ENCODE assay signal across 11 cellular contexts in genomic region chr9:35835216-35835604, GRCh38. TPM values are rescaled to one million over a fixed set of nuclear protein-coding genes. Genes with fewer than 3 reads are reported as not detected.
A peak's percentile ranks its signal among the peaks of the same experiment; 100 is the strongest.
DNase-seq lines count a peak whose midpoint lies in the region; ATAC-seq and TF ChIP-seq lines count a peak whose summit lies in the region.
"Had no signal": no experiment of that assay in that cellular context is flagged by ENCODE, and none has a peak within 500 bp of the region (broad histone marks: within the 10 kb centered on the region; RNA-seq: fewer than 3 reads in every experiment).

No MANE protein-coding gene starts in this region.

- peaks cover 0 to under 1% of the 10 kb centered on the region in 2 donors for H3K4me1 ChIP-seq in naive thymus-derived CD4-positive, alpha-beta T cell (ENCODE audit: control insufficient read depth in 2 of 2, insufficient read depth in 2 of 2, low read length in 2 of 2)
- H3K4me1 ChIP-seq in Caco-2 = peaks cover 14% of the 10 kb centered on the region

- ATAC-seq in naive thymus-derived CD4-positive, alpha-beta T cell = peak; percentile 21
- no peak for ATAC-seq in HG02759 (IDR thresholded peaks at IDR 0.05; ENCODE audit: unreplicated experiment)

- H3K36me3 Mint-ChIP-seq in HFFc6 (ENCODE audit: low read depth) = no peaks in the 10 kb centered on the region; the same call in 1 of the 2 replicates
- H3K36me3 Mint-ChIP-seq in naive thymus-derived CD4-positive, alpha-beta T cell = no peaks in the 10 kb centered on the region
- H3K36me3 Mint-ChIP-seq in Caco-2 (ENCODE audit: insufficient read depth, unreplicated experiment) = peaks cover 7% of the 10 kb centered on the region
- H3K36me3 Mint-ChIP-seq: activated naive CD8-positive, alpha-beta T cell had no signal

- H3K27ac Mint-ChIP-seq in HFFc6 (no peak overlapping the region), Caco-2 (ENCODE audit: unreplicated experiment) (no peak overlapping the region)
- H3K27ac Mint-ChIP-seq in naive thymus-derived CD4-positive, alpha-beta T cell = no peak overlapping the region
- H3K27ac Mint-ChIP-seq: activated naive CD8-positive, alpha-beta T cell had no signal

- H3K9me3 Mint-ChIP-seq in HFFc6 (no peaks in the 10 kb centered on the region), Caco-2 (ENCODE audit: unreplicated experiment) (no peaks in the 10 kb centered on the region)
- H3K9me3 Mint-ChIP-seq in naive thymus-derived CD4-positive, alpha-beta T cell = no peaks in the 10 kb centered on the region

- H3K27ac ChIP-seq in brain microvascular endothelial cell = no peak overlapping the region
- H3K27ac ChIP-seq in naive thymus-derived CD4-positive, alpha-beta T cell (ENCODE audit: low read depth, low read length) = no peak overlapping the region

- POLR2A ChIA-PET in naive thymus-derived CD4-positive, alpha-beta T cell (lab: Charles Lee) = no interaction called here
- POLR2A ChIA-PET in Caco-2 (lab: Charles Lee) = no interaction called here

- no peaks in the 10 kb centered on the region for H3K36me3 ChIP-seq in brain microvascular endothelial cell (replicated peaks)
- peaks cover 0 to 3% (median 0%) of the 10 kb centered on the region in 3 experiments for H3K36me3 ChIP-seq in naive thymus-derived CD4-positive, alpha-beta T cell (ENCODE audit: control insufficient read depth in 2 of 3, insufficient read depth in 3 of 3, low read length in 3 of 3)
- peaks cover 3% of the 10 kb centered on the region; the same call in 1 of the 2 replicates for H3K36me3 ChIP-seq in Caco-2 (ENCODE audit: control insufficient read depth, insufficient read depth, low read length)

- no peaks in the 10 kb centered on the region for H3K9me3 ChIP-seq in naive thymus-derived CD4-positive, alpha-beta T cell (ENCODE audit: control insufficient read depth in 2 of 3, low read length in 3 of 3)
- H3K9me3 ChIP-seq in Caco-2 = no peaks in the 10 kb centered on the region

- in situ Hi-C loops in brain microvascular endothelial cell (cut with HindIII; ENCODE audit: low pct_ligation_motif_present, low sequenced_read_pairs) = no loop called here

- H3K4me3 Mint-ChIP-seq in HFFc6 (no peak overlapping the region), Caco-2 (ENCODE audit: unreplicated experiment) (no peak overlapping the region)
- no peak overlapping the region for H3K4me3 Mint-ChIP-seq in naive thymus-derived CD4-positive, alpha-beta T cell
- H3K4me3 Mint-ChIP-seq: activated naive CD8-positive, alpha-beta T cell had no signal

- CTCF ChIA-PET in naive thymus-derived CD4-positive, alpha-beta T cell (lab: Charles Lee) = interaction anchor here (0.6 to 1.0 kb wide), 2 partner anchors 9 to 1384 kb away, joined by 3 read pairs; no protein-coding TSS in a partner anchor
- CTCF ChIA-PET in Caco-2 (lab: Charles Lee) = interaction anchor here (0.9 to 2.1 kb wide), 6 partner anchors 9 to 70 kb away, joined by 3 to 8 read pairs (median 4); partner anchors contain the start of gene SPAG8

- peak; percentile 23 for DNase-seq in ELF-1 (ENCODE audit: low read depth, low spot score)
- DNase-seq in HFFc6 = no peak
- no peak for DNase-seq in brain microvascular endothelial cell
- DNase-seq in naive thymus-derived CD4-positive, alpha-beta T cell = no peak
- DNase-seq in Caco-2 = no peak
- DNase-seq in activated gamma-delta T cell (lab: John Stamatoyannopoulos, UW) = no peak
- DNase-seq in putamen (ENCODE audit: low spot score) = no peak
- DNase-seq: glutamatergic neuron had no signal

- H3K27me3 ChIP-seq in brain microvascular endothelial cell (replicated peaks) = no peaks in the 10 kb centered on the region
- no peaks in the 10 kb centered on the region for H3K27me3 ChIP-seq in naive thymus-derived CD4-positive, alpha-beta T cell (ENCODE audit: control insufficient read depth in 2 of 2, insufficient read depth in 2 of 2, low read length in 2 of 2)
- no peaks in the 10 kb centered on the region for H3K27me3 ChIP-seq in Caco-2 (replicated peaks; ENCODE audit: control insufficient read depth, insufficient read depth, low read length)

- TF ChIP-seq CTCF in HFFc6 (IDR thresholded peaks at IDR 0.05) = peak; percentile 66
- TF ChIP-seq CTCF in brain microvascular endothelial cell (IDR thresholded peaks at IDR 0.05; ENCODE audit: low read depth, low read length, missing control alignments) = peak; percentile 49
- TF ChIP-seq CTCF in Caco-2 (IDR thresholded peaks at IDR 0.05; ENCODE audit: insufficient read depth in 1 of 2, low read depth in 1 of 2, low read length in 1 of 2, severe bottlenecking in 1 of 2, unreplicated experiment in 1 of 2) = no peak

- no TSS peak for BruUV-seq in Caco-2 (replicated peaks; lab: Mats Ljungman, UMichigan)

- H3K4me1 Mint-ChIP-seq in HFFc6 (ENCODE audit: low read depth) = peaks cover 27% of the 10 kb centered on the region
- peaks cover 11 to 38% (median 24%) of the 10 kb centered on the region in 7 donors for H3K4me1 Mint-ChIP-seq in naive thymus-derived CD4-positive, alpha-beta T cell
- peaks cover 18% of the 10 kb centered on the region for H3K4me1 Mint-ChIP-seq in Caco-2 (ENCODE audit: low read depth, unreplicated experiment)

- intact Hi-C loops in naive thymus-derived CD4-positive, alpha-beta T cell (cut with micrococcal nuclease) = no loop called here
- intact Hi-C loops in Caco-2 (cut with micrococcal nuclease; ENCODE audit: unreplicated experiment) = no loop called here

- H3K4me3 ChIP-seq in brain microvascular endothelial cell (ENCODE audit: low read depth, low read length) = no peak overlapping the region
- no peak overlapping the region for H3K4me3 ChIP-seq in naive thymus-derived CD4-positive, alpha-beta T cell (ENCODE audit: low read length)
- H3K4me3 ChIP-seq in Caco-2 (ENCODE audit: low read depth, low read length) = no peak overlapping the region

- H3K27me3 Mint-ChIP-seq in HFFc6 (ENCODE audit: insufficient read depth) (peaks cover 4% of the 10 kb centered on the region), Caco-2 (ENCODE audit: insufficient read depth, unreplicated experiment) (no peaks in the 10 kb centered on the region)
- H3K27me3 Mint-ChIP-seq in naive thymus-derived CD4-positive, alpha-beta T cell = no peaks in the 10 kb centered on the region
- H3K27me3 Mint-ChIP-seq: activated naive CD8-positive, alpha-beta T cell had no signal

RNA-seq across cellular contexts. Expression of gene TMEM8B, which starts 6.2 kb away (rescaled TPM):
- 10 to 100 TPM in 5 of 6 experiments, 1 to 10 TPM in 1; 8.7 to 15.2 (median 12.0) TPM for total RNA-seq in HFFc6 (2021; fragmentation: NEBNext Ultra II Directional; extraction: Animal tissue kit (Norgen Biotek cat#: 25700))
- 10 to 100 TPM in 4 of 5 experiments, 1 to 10 TPM in 1; 3.9 to 11.6 (median 10.6) TPM for total RNA-seq in naive thymus-derived CD4-positive, alpha-beta T cell
- polyA plus RNA-seq in naive thymus-derived CD4-positive, alpha-beta T cell = 1 to 10 TPM; 3.0 to 3.5 TPM
- 4.8 and 4.9 TPM in 2 replicates for total RNA-seq in Caco-2 (2022)

RNA-seq across cellular contexts. Expression of gene FAM221B, which starts 6.7 kb away (rescaled TPM):
- not detected for total RNA-seq in HFFc6 (2021; fragmentation: NEBNext Ultra II Directional; extraction: Animal tissue kit (Norgen Biotek cat#: 25700))
- total RNA-seq in naive thymus-derived CD4-positive, alpha-beta T cell = under 1 TPM in 1 of 5 experiments, not detected in 4; 0.32 TPM
- polyA plus RNA-seq in naive thymus-derived CD4-positive, alpha-beta T cell = not detected
- total RNA-seq in Caco-2 (2022) = not detected in 2 replicates
- total RNA-seq: T-helper 1 cell treated with Interleukin-12 subunit alpha and Interleukin-12 subunit beta and Interleukin-4 antibody, amounts not matched to agents 30 ng/mL and 1 ng/mL, for 36 hours had no signal

RNA-seq across cellular contexts. Expression of gene HINT2, which starts 20.4 kb away (rescaled TPM):
- total RNA-seq in HFFc6 (2021; fragmentation: NEBNext Ultra II Directional; extraction: Animal tissue kit (Norgen Biotek cat#: 25700)) = 10 to 100 TPM; 23.3 to 35.3 (median 34.6) TPM
- 10 to 100 TPM; 14.3 to 50.7 (median 22.2) TPM for total RNA-seq in naive thymus-derived CD4-positive, alpha-beta T cell
- polyA plus RNA-seq in naive thymus-derived CD4-positive, alpha-beta T cell = 10 to 100 TPM; 63.5 to 74.5 TPM
- 88.0 and 110 TPM in 2 replicates for total RNA-seq in Caco-2 (2022)

RNA-seq across cellular contexts. Expression of gene SPAG8, which starts 23.1 kb away (rescaled TPM):
- 1 to 10 TPM in 4 of 6 experiments, under 1 TPM in 2; 0.80 to 1.7 (median 1.2) TPM for total RNA-seq in HFFc6 (2021; fragmentation: NEBNext Ultra II Directional; extraction: Animal tissue kit (Norgen Biotek cat#: 25700))
- 1 to 10 TPM; 2.1 to 9.1 (median 3.2) TPM for total RNA-seq in naive thymus-derived CD4-positive, alpha-beta T cell
- polyA plus RNA-seq in naive thymus-derived CD4-positive, alpha-beta T cell = 1 to 10 TPM; 1.2 to 1.9 TPM
- total RNA-seq in Caco-2 (2022) = 0.19 and 0.29 TPM in 2 replicates

RNA-seq across cellular contexts. Expression of gene OR13J1, which starts 35.0 kb away (rescaled TPM):
- not detected for total RNA-seq in HFFc6 (2021; fragmentation: NEBNext Ultra II Directional; extraction: Animal tissue kit (Norgen Biotek cat#: 25700))
- total RNA-seq in naive thymus-derived CD4-positive, alpha-beta T cell = not detected
- polyA plus RNA-seq in naive thymus-derived CD4-positive, alpha-beta T cell = not detected
- total RNA-seq in Caco-2 (2022) = not detected in 2 replicates
- total RNA-seq: T-helper 1 cell treated with Interleukin-12 subunit alpha and Interleukin-12 subunit beta and Interleukin-4 antibody, amounts not matched to agents 30 ng/mL and 1 ng/mL, for 36 hours had no signal

Comparison
In these comparisons a context has a peak if more than half of its experiments do, and no peak if none do; other contexts are left out.
1. CTCF ChIP-seq: peak in HFFc6 (single experiment) and brain microvascular endothelial cell (single experiment); none in Caco-2 (0 of 2).